ENCODE assay signal across 1 cellular context in the genomic region with DNA sequence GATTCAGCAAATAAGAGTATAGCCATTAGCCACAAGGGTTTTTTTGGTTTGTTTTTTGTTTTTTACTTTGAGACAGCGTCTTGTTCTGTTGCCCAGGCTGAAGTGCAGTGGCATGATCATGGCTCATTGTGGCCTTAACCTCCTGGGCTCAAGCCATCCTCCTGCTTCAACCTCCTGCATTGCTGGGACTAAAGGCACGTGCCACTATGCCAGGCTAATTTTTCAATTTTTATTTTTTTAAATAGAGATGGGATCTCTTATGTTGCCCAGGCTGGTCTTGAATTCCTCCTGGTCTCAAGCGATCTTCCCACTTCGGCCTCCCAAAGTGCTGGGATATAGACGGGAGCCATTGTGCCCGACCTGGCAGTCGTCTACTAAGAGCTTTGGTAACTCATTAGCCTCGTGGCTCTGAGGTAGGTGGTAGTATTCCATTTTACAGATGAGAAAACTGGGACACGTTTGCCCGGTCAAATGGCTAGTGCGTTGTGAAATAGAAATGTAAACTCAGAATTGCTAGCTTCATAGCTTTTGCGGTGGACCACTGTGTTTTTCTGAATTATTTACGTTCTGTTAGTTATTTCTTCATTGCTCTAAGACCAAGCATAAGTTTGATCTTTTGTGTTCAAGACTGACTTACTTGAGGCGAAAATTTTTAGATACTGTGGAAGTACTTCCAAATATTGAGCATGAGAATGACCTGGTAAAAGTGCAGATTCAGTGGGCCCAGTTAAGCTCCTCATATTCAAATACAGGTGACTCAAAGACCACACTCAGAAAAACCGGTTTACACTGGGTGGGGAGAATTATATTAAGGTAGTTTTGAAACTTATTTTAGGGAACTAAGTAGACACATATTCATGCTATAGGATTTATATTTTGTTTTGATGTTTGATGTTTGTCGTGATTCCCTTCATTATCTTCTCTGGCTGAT.
TF ChIP-seq lines count a peak whose summit lies in the region.

No MANE protein-coding gene starts in this region.

TF ChIP-seq in GM12878, 131 proteins besides CTCF, POLR2A, EP300 and RAD21:
- TF ChIP-seq PAX8 (IDR thresholded peaks at IDR 0.05) (no peak), CREB1 (IDR thresholded peaks at IDR 0.05; ENCODE audit: low read depth) (no peak), MEF2B (IDR thresholded peaks at IDR 0.05; ENCODE audit: partially characterized antibody, poor library complexity, severe bottlenecking) (peak; percentile 17), BHLHE40 (IDR thresholded peaks at IDR 0.05; ENCODE audit: borderline replicate concordance in 1 of 2, low read depth in 2 of 2, low read length in 1 of 2) (peak in 1 of 2 experiments; percentile 54; a peak in 2 of 4 replicates)
- TF ChIP-seq, protein P1, sequence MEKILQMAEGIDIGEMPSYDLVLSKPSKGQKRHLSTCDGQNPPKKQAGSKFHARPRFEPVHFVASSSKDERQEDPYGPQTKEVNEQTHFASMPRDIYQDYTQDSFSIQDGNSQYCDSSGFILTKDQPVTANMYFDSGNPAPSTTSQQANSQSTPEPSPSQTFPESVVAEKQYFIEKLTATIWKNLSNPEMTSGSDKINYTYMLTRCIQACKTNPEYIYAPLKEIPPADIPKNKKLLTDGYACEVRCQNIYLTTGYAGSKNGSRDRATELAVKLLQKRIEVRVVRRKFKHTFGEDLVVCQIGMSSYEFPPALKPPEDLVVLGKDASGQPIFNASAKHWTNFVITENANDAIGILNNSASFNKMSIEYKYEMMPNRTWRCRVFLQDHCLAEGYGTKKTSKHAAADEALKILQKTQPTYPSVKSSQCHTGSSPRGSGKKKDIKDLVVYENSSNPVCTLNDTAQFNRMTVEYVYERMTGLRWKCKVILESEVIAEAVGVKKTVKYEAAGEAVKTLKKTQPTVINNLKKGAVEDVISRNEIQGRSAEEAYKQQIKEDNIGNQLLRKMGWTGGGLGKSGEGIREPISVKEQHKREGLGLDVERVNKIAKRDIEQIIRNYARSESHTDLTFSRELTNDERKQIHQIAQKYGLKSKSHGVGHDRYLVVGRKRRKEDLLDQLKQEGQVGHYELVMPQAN (conservative IDR thresholded peaks at IDR 0.05): 0 out of 2 replicates have a peak, but pooled peaks have one; percentile 3
- TF ChIP-seq, protein P2, sequence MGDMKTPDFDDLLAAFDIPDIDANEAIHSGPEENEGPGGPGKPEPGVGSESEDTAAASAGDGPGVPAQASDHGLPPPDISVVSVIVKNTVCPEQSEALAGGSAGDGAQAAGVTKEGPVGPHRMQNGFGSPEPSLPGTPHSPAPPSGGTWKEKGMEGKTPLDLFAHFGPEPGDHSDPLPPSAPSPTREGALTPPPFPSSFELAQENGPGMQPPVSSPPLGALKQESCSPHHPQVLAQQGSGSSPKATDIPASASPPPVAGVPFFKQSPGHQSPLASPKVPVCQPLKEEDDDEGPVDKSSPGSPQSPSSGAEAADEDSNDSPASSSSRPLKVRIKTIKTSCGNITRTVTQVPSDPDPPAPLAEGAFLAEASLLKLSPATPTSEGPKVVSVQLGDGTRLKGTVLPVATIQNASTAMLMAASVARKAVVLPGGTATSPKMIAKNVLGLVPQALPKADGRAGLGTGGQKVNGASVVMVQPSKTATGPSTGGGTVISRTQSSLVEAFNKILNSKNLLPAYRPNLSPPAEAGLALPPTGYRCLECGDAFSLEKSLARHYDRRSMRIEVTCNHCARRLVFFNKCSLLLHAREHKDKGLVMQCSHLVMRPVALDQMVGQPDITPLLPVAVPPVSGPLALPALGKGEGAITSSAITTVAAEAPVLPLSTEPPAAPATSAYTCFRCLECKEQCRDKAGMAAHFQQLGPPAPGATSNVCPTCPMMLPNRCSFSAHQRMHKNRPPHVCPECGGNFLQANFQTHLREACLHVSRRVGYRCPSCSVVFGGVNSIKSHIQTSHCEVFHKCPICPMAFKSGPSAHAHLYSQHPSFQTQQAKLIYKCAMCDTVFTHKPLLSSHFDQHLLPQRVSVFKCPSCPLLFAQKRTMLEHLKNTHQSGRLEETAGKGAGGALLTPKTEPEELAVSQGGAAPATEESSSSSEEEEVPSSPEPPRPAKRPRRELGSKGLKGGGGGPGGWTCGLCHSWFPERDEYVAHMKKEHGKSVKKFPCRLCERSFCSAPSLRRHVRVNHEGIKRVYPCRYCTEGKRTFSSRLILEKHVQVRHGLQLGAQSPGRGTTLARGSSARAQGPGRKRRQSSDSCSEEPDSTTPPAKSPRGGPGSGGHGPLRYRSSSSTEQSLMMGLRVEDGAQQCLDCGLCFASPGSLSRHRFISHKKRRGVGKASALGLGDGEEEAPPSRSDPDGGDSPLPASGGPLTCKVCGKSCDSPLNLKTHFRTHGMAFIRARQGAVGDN (IDR thresholded peaks at IDR 0.05): 0 out of 2 replicates have a peak, but pooled peaks have one; percentile 27
